ENCODE assay signal across 31 cellular contexts in the genomic region with DNA sequence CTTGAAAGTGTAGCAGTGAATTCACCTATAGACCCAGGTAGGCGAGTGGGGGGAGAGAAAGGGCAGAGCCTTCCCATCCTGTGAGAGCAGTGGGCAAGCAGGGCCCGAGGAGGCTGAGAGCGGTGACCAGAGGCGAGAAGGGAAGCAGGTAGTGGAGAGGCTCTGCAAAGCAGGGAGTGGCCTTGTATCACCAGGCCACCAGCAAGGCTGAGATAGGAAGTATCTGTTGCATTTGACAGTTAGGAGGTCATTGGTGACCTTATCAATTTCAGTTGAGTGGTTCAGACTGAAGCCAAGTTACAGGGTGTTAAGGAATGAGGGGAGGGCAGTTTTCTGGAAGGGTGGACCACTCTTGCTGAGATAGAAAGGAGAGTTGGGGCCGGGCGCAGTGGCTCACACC.
"Had no signal": no experiment of that assay in that cellular context is flagged by ENCODE, and none has a peak within 500 bp of the region (broad histone marks: within the 10 kb centered on the region; RNA-seq: fewer than 3 reads in every experiment).

No MANE protein-coding gene starts in this region.

- H3K4me1 ChIP-seq: colonic mucosa, heart left ventricle, pancreas, psoas muscle, sigmoid colon, tibial nerve had no signal

- H3K4me1 Mint-ChIP-seq: activated B cell treated with CpG ODN at 0.5 μM for 24 hours; activated CD8-positive, alpha-beta memory T cell treated with anti-CD3 and anti-CD28 coated beads, Interleukin-2, amount 10 ng/mL, durations not matched to agents 7 days and 5 days; neural crest cell; stimulated activated memory B cell treated with anti-CD40 and anti-IgM and Interleukin-4, amounts not matched to agents 10 μg/mL and 1 μg/mL and 100 μg/mL, for 72 hours had no signal

- H3K27ac Mint-ChIP-seq: activated B cell treated with CpG ODN at 0.5 μM for 24 hours; activated CD8-positive, alpha-beta memory T cell treated with anti-CD3 and anti-CD28 coated beads, Interleukin-2, amount 10 ng/mL, durations not matched to agents 7 days and 5 days; activated CD8-positive, alpha-beta T cell treated with anti-CD3 and anti-CD28 coated beads for 36 hours; activated naive CD4-positive, alpha-beta T cell treated with anti-CD3 and anti-CD28 coated beads, Interleukin-2, amount 50 U/mL, for 24 hours; activated T-helper 2 cell treated with anti-CD3 and anti-CD28 coated beads, Interferon-gamma antibody, Interleukin-2, Interleukin-4, amounts not matched to agents 10 μg/mL and 5 μg/mL and 100 μg/mL, durations not matched to agents 14 hours and 24 hours and 36 hours; stimulated activated memory B cell treated with anti-CD40 and anti-IgM and Interleukin-4, amounts not matched to agents 10 μg/mL and 1 μg/mL and 100 μg/mL, for 72 hours had no signal

- ATAC-seq: activated CD8-positive, alpha-beta memory T cell treated with anti-CD3 and anti-CD28 coated beads, Interleukin-2, amount 10 ng/mL, durations not matched to agents 7 days and 5 days; activated CD8-positive, alpha-beta T cell treated with anti-CD3 and anti-CD28 coated beads for 36 hours; esophagus mucosa; heart left ventricle; left colon; naive thymus-derived CD8-positive, alpha-beta T cell; pancreas; psoas muscle; stimulated activated memory B cell treated with anti-CD40 and anti-IgM and Interleukin-4, amounts not matched to agents 10 μg/mL and 1 μg/mL and 100 μg/mL, for 72 hours had no signal

- H3K27me3 Mint-ChIP-seq: activated B cell treated with CpG ODN at 0.5 μM for 24 hours; activated CD8-positive, alpha-beta memory T cell treated with anti-CD3 and anti-CD28 coated beads, Interleukin-2, amount 10 ng/mL, durations not matched to agents 7 days and 5 days; activated CD8-positive, alpha-beta T cell treated with anti-CD3 and anti-CD28 coated beads for 36 hours; activated naive CD4-positive, alpha-beta T cell treated with anti-CD3 and anti-CD28 coated beads, Interleukin-2, amount 50 U/mL, for 24 hours; naive thymus-derived CD8-positive, alpha-beta T cell; stimulated activated memory B cell treated with anti-CD40 and anti-IgM and Interleukin-4, amounts not matched to agents 10 μg/mL and 1 μg/mL and 100 μg/mL, for 72 hours had no signal

- H3K9me3 Mint-ChIP-seq: activated B cell treated with CpG ODN at 0.5 μM for 24 hours; activated CD8-positive, alpha-beta T cell treated with anti-CD3 and anti-CD28 coated beads for 36 hours; activated naive CD4-positive, alpha-beta T cell treated with anti-CD3 and anti-CD28 coated beads, Interleukin-2, amount 50 U/mL, for 24 hours; activated T-helper 2 cell treated with anti-CD3 and anti-CD28 coated beads, Interferon-gamma antibody, Interleukin-2, Interleukin-4, amounts not matched to agents 10 μg/mL and 5 μg/mL and 100 μg/mL, durations not matched to agents 14 hours and 24 hours and 36 hours; immature natural killer cell; naive thymus-derived CD8-positive, alpha-beta T cell; neural crest cell; stimulated activated memory B cell treated with anti-CD40 and anti-IgM and Interleukin-4, amounts not matched to agents 10 μg/mL and 1 μg/mL and 100 μg/mL, for 72 hours had no signal

- H3K27me3 ChIP-seq: colonic mucosa, dorsolateral prefrontal cortex, heart left ventricle, pancreas, sigmoid colon, tibial nerve had no signal

- H3K4me3 Mint-ChIP-seq: activated B cell treated with CpG ODN at 0.5 μM for 24 hours; activated CD8-positive, alpha-beta memory T cell treated with anti-CD3 and anti-CD28 coated beads, Interleukin-2, amount 10 ng/mL, durations not matched to agents 7 days and 5 days; activated CD8-positive, alpha-beta T cell treated with anti-CD3 and anti-CD28 coated beads for 36 hours; activated naive CD4-positive, alpha-beta T cell treated with anti-CD3 and anti-CD28 coated beads, Interleukin-2, amount 50 U/mL, for 24 hours; immature natural killer cell; naive thymus-derived CD8-positive, alpha-beta T cell; neural crest cell; stimulated activated memory B cell treated with anti-CD40 and anti-IgM and Interleukin-4, amounts not matched to agents 10 μg/mL and 1 μg/mL and 100 μg/mL, for 72 hours had no signal

- H3K4me3 ChIP-seq: colonic mucosa, dorsolateral prefrontal cortex, heart left ventricle, pancreas, psoas muscle, sigmoid colon, tibial nerve had no signal

- H3K9me3 ChIP-seq: colonic mucosa, heart left ventricle, pancreas, psoas muscle, sigmoid colon, tibial nerve had no signal

- DNase-seq: activated B cell treated with CpG ODN at 0.5 μM for 24 hours; activated CD4-positive, alpha-beta T cell treated with anti-CD3 and anti-CD28 coated beads, Interleukin-2, amount 50 U/mL, for 1 hour; activated CD8-positive, alpha-beta memory T cell treated with anti-CD3 and anti-CD28 coated beads, Interleukin-2, amount 10 ng/mL, durations not matched to agents 7 days and 5 days; activated CD8-positive, alpha-beta T cell treated with anti-CD3 and anti-CD28 coated beads for 36 hours; activated T-cell treated with anti-CD3 and anti-CD28 coated beads, Interleukin-2, amount 50 U/mL, for 48 hours; anterior cingulate cortex; cerebellar nuclear complex; colonic mucosa; dorsolateral prefrontal cortex; effector memory CD4-positive, alpha-beta T cell; foreskin fibroblast; heart left ventricle; hypothalamus; immature natural killer cell; kidney; left colon; midbrain; naive thymus-derived CD8-positive, alpha-beta T cell; nucleus accumbens; pancreas; psoas muscle; sigmoid colon; small intestine; stimulated activated CD4-positive, alpha-beta T cell treated with anti-CD3 and anti-CD28 coated beads, Interleukin-4, amount 100 ng/mL, for 24 hours; T-helper 1 cell had no signal

- H3K27ac ChIP-seq: colonic mucosa, dorsolateral prefrontal cortex, heart left ventricle, pancreas, psoas muscle, sigmoid colon, tibial nerve had no signal
